ENCODE assay signal across 9 cellular contexts in the genomic region with DNA sequence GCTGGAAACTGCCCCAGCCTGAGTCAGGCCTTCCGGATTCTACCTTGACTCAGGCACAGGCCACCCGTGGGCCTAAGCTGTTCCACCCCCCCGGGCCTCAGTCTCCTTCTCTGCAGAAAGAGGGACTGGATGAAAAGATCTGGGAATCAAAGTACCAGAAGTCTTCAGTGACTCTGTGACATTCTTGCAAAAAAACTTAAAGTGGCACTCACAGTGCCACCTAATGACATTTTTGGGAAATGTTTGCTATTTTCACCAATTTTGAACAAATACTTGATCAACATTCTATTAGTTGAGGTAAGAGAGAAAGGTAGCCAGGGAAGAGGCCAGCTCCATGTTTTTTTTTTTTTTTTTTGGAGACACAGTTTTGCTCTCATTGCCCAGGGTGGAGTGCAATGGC. TPM values are rescaled to one million over a fixed set of nuclear protein-coding genes. Genes with fewer than 3 reads are reported as not detected.
DNase-seq lines count a peak whose midpoint lies in the region; ATAC-seq and TF ChIP-seq lines count a peak whose summit lies in the region.
"Had no signal": no experiment of that assay in that cellular context is flagged by ENCODE, and none has a peak within 500 bp of the region (broad histone marks: within the 10 kb centered on the region; RNA-seq: fewer than 3 reads in every experiment).

No MANE protein-coding gene starts in this region.

- H3K4me1 ChIP-seq in cardiac muscle cell (ENCODE audit: low read depth), result no peaks in the 10 kb centered on the region
- peaks cover 0 to 26% (median 3%) of the 10 kb centered on the region in 4 donors for H3K4me1 ChIP-seq in Peyer's patch
- H3K4me1 ChIP-seq in upper lobe of right lung, result peaks cover 7% of the 10 kb centered on the region
- peaks cover 0 to 37% (median 8%) of the 10 kb centered on the region in 3 donors for H3K4me1 ChIP-seq in esophagus squamous epithelium

- no peak overlapping the region for H3K27ac ChIP-seq in cardiac muscle cell
- H3K27ac ChIP-seq in Peyer's patch, result no peak overlapping the region
- no peak overlapping the region for H3K27ac ChIP-seq in upper lobe of right lung
- no peak overlapping the region for H3K27ac ChIP-seq in esophagus squamous epithelium

- H3K9me3 ChIP-seq in cardiac muscle cell (ENCODE audit: low read depth), result no peaks in the 10 kb centered on the region
- H3K9me3 ChIP-seq in Peyer's patch, result no peaks in the 10 kb centered on the region
- no peaks in the 10 kb centered on the region for H3K9me3 ChIP-seq in upper lobe of right lung
- no peaks in the 10 kb centered on the region for H3K9me3 ChIP-seq in esophagus squamous epithelium

- H3K36me3 ChIP-seq in cardiac muscle cell (no peaks in the 10 kb centered on the region), Peyer's patch (no peaks in the 10 kb centered on the region), upper lobe of right lung (no peaks in the 10 kb centered on the region), esophagus squamous epithelium (peaks cover 0 to 3% (median 0%) of the 10 kb centered on the region in 3 donors)

- H3K27me3 ChIP-seq in cardiac muscle cell (no peaks in the 10 kb centered on the region), Peyer's patch (no peaks in the 10 kb centered on the region), upper lobe of right lung (no peaks in the 10 kb centered on the region), esophagus squamous epithelium (no peaks in the 10 kb centered on the region)

- TF ChIP-seq CTCF in cardiac muscle cell (IDR thresholded peaks at IDR 0.05; ENCODE audit: low read depth, low read length) (peak; percentile 37), Peyer's patch (IDR thresholded peaks at IDR 0.05) (peak in 4 of 6 experiments; percentile 24 to 41 (median 26)), fibroblast of the aortic adventitia (IDR thresholded peaks at IDR 0.05; ENCODE audit: insufficient read depth, low read length) (peak; percentile 32), upper lobe of right lung (IDR thresholded peaks at IDR 0.05) (peak; percentile 37), esophagus squamous epithelium (IDR thresholded peaks at IDR 0.05) (peak in 1 of 6 experiments; percentile 14)

- DNase-seq in cardiac muscle cell (ENCODE audit: low read depth in 1 of 2, low spot score in 1 of 2) (no peak), Right ventricle myocardium inferior (ENCODE audit: missing footprints) (no peak), Peyer's patch (no peak), fibroblast of the aortic adventitia (ENCODE audit: low read depth) (no peak), upper lobe of right lung (no peak), esophagus squamous epithelium (lab: John Stamatoyannopoulos, UW) (no peak), GF-D8 (lab: John Stamatoyannopoulos, UW) (no peak)
- DNase-seq: NCI-H146 had no signal

- intact Hi-C loops in Right ventricle myocardium inferior (cut with DNase I), result no loop called here
- intact Hi-C loops in upper lobe of right lung (cut with DNase I), result no loop called here
- intact Hi-C loops in esophagus squamous epithelium (cut with DNase I), result no loop called here

- no peak overlapping the region for H3K4me3 ChIP-seq in cardiac muscle cell
- H3K4me3 ChIP-seq in Peyer's patch, result no peak overlapping the region
- no peak overlapping the region for H3K4me3 ChIP-seq in fibroblast of the aortic adventitia (ENCODE audit: low read depth, low read length)
- H3K4me3 ChIP-seq in upper lobe of right lung, result no peak overlapping the region
- no peak overlapping the region for H3K4me3 ChIP-seq in esophagus squamous epithelium

- ATAC-seq in Right ventricle myocardium inferior (no peak), upper lobe of right lung (no peak), GM18870 (IDR thresholded peaks at IDR 0.05; ENCODE audit: unreplicated experiment) (no peak)

- TF ChIP-seq POLR2A in Peyer's patch (IDR thresholded peaks at IDR 0.05) (no peak), esophagus squamous epithelium (IDR thresholded peaks at IDR 0.05) (no peak)

- 68 to 70% methylated on average over 3 of the region's 3 CpGs for WGBS in esophagus squamous epithelium, 2 donors

RNA-seq across cellular contexts. Expression of a gene that starts 48.3 kb away (rescaled TPM):
- 68.7 and 81.3 TPM in 2 replicates for total RNA-seq in cardiac muscle cell
- polyA plus RNA-seq in cardiac muscle cell, result 150 and 185 TPM in 2 replicates
- total RNA-seq in Right ventricle myocardium inferior, result 441 TPM
- total RNA-seq in Peyer's patch, result 100 to 1,000 TPM in 3 of 4 donors, 10 to 100 TPM in 1; 97.4 to 257 (median 143) TPM
- 56.8 and 80.1 TPM in 2 replicates for total RNA-seq in fibroblast of the aortic adventitia (ENCODE audit: low replicate concordance)
- total RNA-seq in upper lobe of right lung, result 68.9 TPM
- 10 to 100 TPM in 2 of 4 donors, 1 to 10 TPM in 2; 6.8 to 43.6 (median 15.9) TPM for total RNA-seq in esophagus squamous epithelium
